In the genomic region with DNA sequence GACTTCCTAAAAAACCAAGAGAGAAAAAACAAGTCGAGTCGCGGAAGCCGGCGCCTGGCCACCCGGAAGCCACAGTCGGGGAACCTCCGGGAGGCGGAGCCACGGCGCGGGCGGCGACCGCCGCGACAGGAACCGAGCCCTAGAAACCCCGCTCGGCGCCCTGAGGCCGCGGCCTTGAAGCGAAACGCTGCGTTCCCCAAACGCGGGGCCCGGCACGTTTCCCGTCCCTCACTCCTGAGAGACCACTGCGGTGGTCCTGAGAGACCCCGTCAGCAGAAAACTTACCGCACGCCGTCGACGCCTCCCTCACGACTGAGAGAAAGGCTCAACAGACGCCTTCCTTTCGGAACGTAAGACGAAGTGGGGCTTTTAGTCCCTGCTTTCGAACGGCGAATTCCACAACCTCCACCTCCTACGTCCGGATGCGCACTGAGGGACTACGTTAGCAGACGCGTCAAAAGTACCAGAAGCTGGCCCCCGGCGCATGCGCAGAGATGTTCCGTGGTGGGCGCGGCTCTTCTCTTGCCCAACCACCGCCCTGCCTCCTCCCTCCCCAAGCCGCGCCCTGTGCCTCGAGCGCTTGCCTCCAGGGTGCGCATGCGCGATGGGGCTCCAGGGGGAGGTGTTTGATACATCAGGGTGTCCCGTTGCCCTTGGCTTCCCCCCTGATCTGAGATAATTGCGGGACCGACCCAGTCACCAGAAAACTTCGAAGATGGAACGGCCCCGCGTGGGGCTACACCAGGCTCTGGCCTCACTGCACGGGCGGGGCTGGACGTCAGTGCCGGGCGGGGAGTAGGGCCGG, we compare ENCODE assay signal across 8 cellular contexts. TPM values are rescaled to one million over a fixed set of nuclear protein-coding genes. Genes with fewer than 3 reads are reported as not detected.
A peak's percentile ranks its signal among the peaks of the same experiment; 100 is the strongest.
DNase-seq lines count a peak whose midpoint lies in the region; ATAC-seq, FAIRE-seq and TF ChIP-seq lines count a peak whose summit lies in the region.

A gene with protein sequence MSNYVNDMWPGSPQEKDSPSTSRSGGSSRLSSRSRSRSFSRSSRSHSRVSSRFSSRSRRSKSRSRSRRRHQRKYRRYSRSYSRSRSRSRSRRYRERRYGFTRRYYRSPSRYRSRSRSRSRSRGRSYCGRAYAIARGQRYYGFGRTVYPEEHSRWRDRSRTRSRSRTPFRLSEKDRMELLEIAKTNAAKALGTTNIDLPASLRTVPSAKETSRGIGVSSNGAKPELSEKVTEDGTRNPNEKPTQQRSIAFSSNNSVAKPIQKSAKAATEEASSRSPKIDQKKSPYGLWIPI (minus strand): TSS at position 431 of the 805 bp plus-strand sequence. CDS start 491 bp downstream, outside the sequence.

- TF ChIP-seq EP300 in HepG2 (IDR thresholded peaks at IDR 0.05; ENCODE audit: low read depth in 2 of 2, low read length in 2 of 2), result peak in 1 of 2 experiments; percentile 1; a peak in 1 of 4 replicates
- peak; percentile 61; the same call in 1 of the 2 replicates for TF ChIP-seq EP300 in HepG2 (CRISPR knock-in tag; IDR thresholded peaks at IDR 0.05; ENCODE audit: borderline replicate concordance)

- peak within 1 kb of the TSS; percentile 94 to 99 (median 97) for H3K27ac ChIP-seq in BLaER1 treated with 17β-estradiol and CSF1 and Interleukin-3, amounts not matched to agents 10 nM and 100 nM
- peak within 1 kb of the TSS; percentile 84 for H3K27ac ChIP-seq in HepG2 (ENCODE audit: extremely low read length, insufficient read depth, low read length)

- WGBS in HepG2 (ENCODE audit: low lambda C conversion rate), result 1% methylated on average over 12 of the region's 79 CpGs

- TF ChIP-seq POLR2A in HepG2 (IDR thresholded peaks at IDR 0.05; ENCODE audit: insufficient read depth in 1 of 2, low read depth in 2 of 2, low read length in 2 of 2), result peak; percentile 100

- H4K20me1 ChIP-seq in BLaER1 treated with 17β-estradiol and CSF1 and Interleukin-3, amounts not matched to agents 10 nM and 100 nM, result peaks cover 46 to 50% (median 48%) of the 10 kb centered on the region in 11 experiments
- H4K20me1 ChIP-seq in HepG2 (ENCODE audit: insufficient read depth, low read length), result peaks cover 24% of the 10 kb centered on the region

- POLR2A ChIA-PET in HepG2 (lab: Yijun Ruan, JAX), result interaction anchor here (0.6 to 1.4 kb wide), 17 partner anchors 9 to 522 kb away, joined by 3 to 59 read pairs (median 3); a partner anchor contains a TSS

- H3K4me3 ChIP-seq in BLaER1 treated with 17β-estradiol and CSF1 and Interleukin-3, amounts not matched to agents 10 nM and 100 nM, result peak within 1 kb of the TSS; percentile 84 to 100 (median 95)
- peak within 1 kb of the TSS; percentile 68 to 96 (median 93) for H3K4me3 ChIP-seq in HepG2 (replicated peaks in 1 of 3; ENCODE audit: insufficient read depth in 1 of 3, low read depth in 2 of 3, low read length in 3 of 3)

- H3K36me3 ChIP-seq in BLaER1 treated with 17β-estradiol and CSF1 and Interleukin-3, amounts not matched to agents 10 nM and 100 nM, result peaks cover 43 to 46% (median 45%) of the 10 kb centered on the region in 11 experiments
- H3K36me3 ChIP-seq in HepG2 (replicated peaks in 1 of 2; ENCODE audit: control insufficient read depth in 1 of 2, insufficient read depth in 2 of 2, low read length in 2 of 2), result peaks cover 4 to 28% of the 10 kb centered on the region in 2 experiments

- 0 out of 2 replicates have a peak, but pooled peaks have one; percentile 28 for TF ChIP-seq RAD21 in HepG2 (CRISPR knock-in tag; IDR thresholded peaks at IDR 0.05)

- peak; percentile 90 for ATAC-seq in GM19351 (IDR thresholded peaks at IDR 0.05; ENCODE audit: unreplicated experiment)
- ATAC-seq in HG03521 (IDR thresholded peaks at IDR 0.05; ENCODE audit: unreplicated experiment), result peak; percentile 77
- peak; percentile 84 for ATAC-seq in HepG2

- TF ChIP-seq CTCF in HepG2 (CRISPR knock-in tag; IDR thresholded peaks at IDR 0.05), result no peak

- intact Hi-C loops in HepG2 (cut with micrococcal nuclease; ENCODE audit: unreplicated experiment), result loop anchor here (5.0 kb wide), 1 partner anchor 90 kb away; a partner anchor contains a TSS

- H3K79me2 ChIP-seq in HepG2 (ENCODE audit: insufficient read depth, low read length), result peaks cover 38% of the 10 kb centered on the region

- CTCF ChIA-PET in HepG2 (lab: Yijun Ruan, JAX; ENCODE audit: low intra/inter-chr PET ratio, low total read pairs), result no interaction called here

- peak within 1 kb of the TSS; percentile 91 to 99 (median 97) for H3K9ac ChIP-seq in BLaER1 treated with 17β-estradiol and CSF1 and Interleukin-3, amounts not matched to agents 10 nM and 100 nM
- H3K9ac ChIP-seq in HepG2 (ENCODE audit: insufficient read depth, low read depth, low read length), result peak within 1 kb of the TSS; percentile 94

- peak; percentile 52 for FAIRE-seq in HepG2 (lab: Jason Lieb, UNC)

- H2AFZ ChIP-seq in HepG2 (ENCODE audit: low read length), result peak within 1 kb of the TSS; percentile 19

- peak within 1 kb of the TSS; percentile 85 to 98 (median 96) for H3K4me2 ChIP-seq in BLaER1 treated with 17β-estradiol and CSF1 and Interleukin-3, amounts not matched to agents 10 nM and 100 nM
- peak within 1 kb of the TSS; percentile 89 for H3K4me2 ChIP-seq in HepG2 (ENCODE audit: low read depth, low read length)

- TSS peak; percentile 87 for BruUV-seq in HepG2 (replicated peaks; lab: Mats Ljungman, UMichigan)

- H3K4me1 ChIP-seq in BLaER1 treated with 17β-estradiol and CSF1 and Interleukin-3, amounts not matched to agents 10 nM and 100 nM, result peaks cover 29 to 45% (median 39%) of the 10 kb centered on the region in 10 experiments
- peaks cover 32% of the 10 kb centered on the region for H3K4me1 ChIP-seq in HepG2 (ENCODE audit: insufficient read depth, low read length)

- in situ Hi-C loops in HepG2 (cut with HindIII; ENCODE audit: extremely low pct_ligation_motif_present, low pct_unique_long_range_greater_than_20kb), result no loop called here

- no peaks in the 10 kb centered on the region for H3K27me3 ChIP-seq in BLaER1 treated with 17β-estradiol and CSF1 and Interleukin-3, amounts not matched to agents 10 nM and 100 nM
- no peaks in the 10 kb centered on the region; a peak in 1 of 5 replicates for H3K27me3 ChIP-seq in HepG2 (ENCODE audit: control insufficient read depth in 1 of 2, insufficient read depth in 2 of 2, low read length in 2 of 2)

- no peaks in the 10 kb centered on the region for H3K9me3 ChIP-seq in BLaER1 treated with 17β-estradiol and CSF1 and Interleukin-3, amounts not matched to agents 10 nM and 100 nM (replicated peaks in 1 of 11)
- H3K9me3 ChIP-seq in HepG2 (ENCODE audit: low read length), result no peaks in the 10 kb centered on the region

- DNase-seq in NCI-H748 treated with DMSO at 0.1 percent for 48 hours (lab: John Stamatoyannopoulos, UW) (peak; percentile 91), dermis blood vessel endothelial cell (peak; percentile 98), HepG2 (ENCODE audit: low spot score) (peak; percentile 96)
- DNase-seq in activated CD4-positive, alpha-beta T cell treated with anti-CD3 and anti-CD28 coated beads, Interleukin-2, amount 50 U/mL, for 4 hours, result peak; percentile 100
- DNase-seq in stimulated activated CD4-positive, alpha-beta T cell treated with anti-CD3 and anti-CD28 coated beads, Interleukin-4, amount 100 ng/mL, for 1 hour, result peak; percentile 100

TF ChIP-seq in HepG2, 621 proteins besides CTCF, POLR2A, EP300 and RAD21 (continues in another document):
- peak; percentile 100 for TF ChIP-seq POLR2AphosphoS5 (IDR thresholded peaks at IDR 0.05; ENCODE audit: low read depth, low read length)
- TF ChIP-seq, protein P1, sequence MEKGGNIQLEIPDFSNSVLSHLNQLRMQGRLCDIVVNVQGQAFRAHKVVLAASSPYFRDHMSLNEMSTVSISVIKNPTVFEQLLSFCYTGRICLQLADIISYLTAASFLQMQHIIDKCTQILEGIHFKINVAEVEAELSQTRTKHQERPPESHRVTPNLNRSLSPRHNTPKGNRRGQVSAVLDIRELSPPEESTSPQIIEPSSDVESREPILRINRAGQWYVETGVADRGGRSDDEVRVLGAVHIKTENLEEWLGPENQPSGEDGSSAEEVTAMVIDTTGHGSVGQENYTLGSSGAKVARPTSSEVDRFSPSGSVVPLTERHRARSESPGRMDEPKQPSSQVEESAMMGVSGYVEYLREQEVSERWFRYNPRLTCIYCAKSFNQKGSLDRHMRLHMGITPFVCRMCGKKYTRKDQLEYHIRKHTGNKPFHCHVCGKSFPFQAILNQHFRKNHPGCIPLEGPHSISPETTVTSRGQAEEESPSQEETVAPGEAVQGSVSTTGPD (CRISPR knock-in tag; IDR thresholded peaks at IDR 0.05), result no peak
- no peak for TF ChIP-seq ZNF775 (CRISPR knock-in tag; IDR thresholded peaks at IDR 0.05; ENCODE audit: borderline replicate concordance)
- no peak for TF ChIP-seq ZNF773 (CRISPR knock-in tag; IDR thresholded peaks at IDR 0.05; ENCODE audit: borderline replicate concordance)
- TF ChIP-seq SP1 (IDR thresholded peaks at IDR 0.05), result no peak
- no peak for TF ChIP-seq SP1 (CRISPR knock-in tag; IDR thresholded peaks at IDR 0.05)
- peak; percentile 21; the same call in 1 of the 2 replicates for TF ChIP-seq NR2F2 (IDR thresholded peaks at IDR 0.05; ENCODE audit: borderline replicate concordance, low read depth)

RNA-seq across cellular contexts. Expression of the gene that starts here (rescaled TPM):
- total RNA-seq in dermis blood vessel endothelial cell (111 and 342 TPM in 2 replicates), HepG2 (2016; rRNA removed; fragmentation: Illumina TruSeq; extraction: Trizol) (11.3 and 52.8 TPM in 2 replicates)
- 15.2 and 19.2 TPM in 2 replicates for total RNA-seq in HepG2 (2016; cell fraction: cytosol; rRNA removed; fragmentation: Illumina TruSeq; extraction: Trizol; ENCODE audit: low read depth)
- total RNA-seq in HepG2 (2016; cell fraction: insoluble cytoplasmic fraction; rRNA removed; fragmentation: Illumina TruSeq; extraction: Trizol), result 13.4 and 49.0 TPM in 2 replicates
- total RNA-seq in HepG2 (2016; cell fraction: membrane; rRNA removed; fragmentation: Illumina TruSeq; extraction: Trizol), result 5.7 and 7.6 TPM in 2 replicates
- 132 and 140 TPM in 2 replicates for total RNA-seq in HepG2 (2016; cell fraction: nucleus; rRNA removed; fragmentation: Illumina TruSeq; extraction: Trizol)
- 43.9 and 46.3 TPM in 2 replicates for polyA plus RNA-seq in HepG2 (2011; rRNA removed)
- polyA plus RNA-seq in HepG2 (2011; cell fraction: cytosol; rRNA removed), result 9.7 and 11.5 TPM in 2 replicates
- 254 and 258 TPM in 2 replicates for polyA plus RNA-seq in HepG2 (2011; cell fraction: nucleus; rRNA removed)
- 40.8 and 53.9 TPM in 2 replicates for polyA plus RNA-seq in HepG2 (2012)
- 1.1 and 1.2 TPM in 2 replicates for polyA plus RNA-seq in HepG2 (2016; cell fraction: cytosol; fragmentation: Illumina TruSeq; extraction: Trizol; ENCODE audit: low read depth)
- polyA plus RNA-seq in HepG2 (2016; cell fraction: insoluble cytoplasmic fraction; fragmentation: Illumina TruSeq; extraction: Trizol; ENCODE audit: low read depth), result 8.3 and 10.7 TPM in 2 replicates
- 1.9 and 2.6 TPM in 2 replicates for polyA plus RNA-seq in HepG2 (2016; cell fraction: membrane; fragmentation: Illumina TruSeq; extraction: Trizol; ENCODE audit: low read depth)
- 163 and 167 TPM in 2 replicates for polyA plus RNA-seq in HepG2 (2016; cell fraction: nucleus; fragmentation: Illumina TruSeq; extraction: Trizol; ENCODE audit: insufficient read depth, low read depth)
- 31.5 and 61.3 TPM in 2 replicates for polyA minus RNA-seq in HepG2 (2011; rRNA and poly(A)+ RNA removed; ENCODE audit: low replicate concordance)
- 8.5 and 15.8 TPM in 2 replicates for polyA minus RNA-seq in HepG2 (2011; cell fraction: cytosol; rRNA and poly(A)+ RNA removed)
- 318 and 343 TPM in 2 replicates for polyA minus RNA-seq in HepG2 (2011; cell fraction: nucleus; rRNA and poly(A)+ RNA removed)

Comparison
In these comparisons a context has a peak if more than half of its experiments do, and no peak if none do; other contexts are left out.
1. Peak in every context shown above with its lines: DNase-seq, ATAC-seq, H3K4me3 ChIP-seq and H3K27ac ChIP-seq.